14 cellular contexts compared by ENCODE assay signal in genomic region chr4:122131562-122132157, GRCh38. TPM values are rescaled to one million over a fixed set of nuclear protein-coding genes. Genes with fewer than 3 reads are reported as not detected.
A peak's percentile ranks its signal among the peaks of the same experiment; 100 is the strongest.
DNase-seq lines count a peak whose midpoint lies in the region; ATAC-seq, FAIRE-seq and TF ChIP-seq lines count a peak whose summit lies in the region.
"Had no signal": no experiment of that assay in that cellular context is flagged by ENCODE, and none has a peak within 500 bp of the region (broad histone marks: within the 10 kb centered on the region; RNA-seq: fewer than 3 reads in every experiment).

No MANE protein-coding gene starts in this region.

- H3F3A ChIP-seq in smooth muscle cell (ENCODE audit: low read depth): no peaks in the 10 kb centered on the region

- H3K4me1 ChIP-seq in CD8-positive, alpha-beta T cell (ENCODE audit: insufficient read depth, low read length): peaks cover 13% of the 10 kb centered on the region
- no peaks in the 10 kb centered on the region for H3K4me1 ChIP-seq in GM12878 (ENCODE audit: control insufficient read depth, insufficient read depth, low read length)
- H3K4me1 ChIP-seq in smooth muscle cell (ENCODE audit: low read depth): no peaks in the 10 kb centered on the region

- no peaks in the 10 kb centered on the region for H3K36me3 Mint-ChIP-seq in CD8-positive, alpha-beta T cell
- H3K36me3 Mint-ChIP-seq: stimulated activated memory B cell treated with anti-CD40 and anti-IgM and Interleukin-4, amounts not matched to agents 10 μg/mL and 1 μg/mL and 100 μg/mL, for 72 hours had no signal

- RAD21 ChIA-PET in GM12878 (lab: Charles Lee; ENCODE audit: unreplicated experiment): no interaction called here

- SMC1A ChIA-PET in GM12878 (lab: Charles Lee; ENCODE audit: uncharacterized antibody, unreplicated experiment): interaction anchor here (0.9 to 1.5 kb wide), 2 partner anchors 28 to 76 kb away, joined by 3 read pairs; no protein-coding TSS in a partner anchor

- peak; percentile 62 for FAIRE-seq in GM12878 (lab: Jason Lieb, UNC)

- no peak for TF ChIP-seq RAD21 in GM12878 (IDR thresholded peaks at IDR 0.05; ENCODE audit: insufficient read depth, low read depth, low read length)

- peak in 1 of 2 experiments; percentile 49; a peak in 1 of 4 replicates for TF ChIP-seq EP300 in GM12878 (IDR thresholded peaks at IDR 0.05; ENCODE audit: borderline replicate concordance in 1 of 2, control insufficient read depth in 1 of 2, low read depth in 2 of 2, low read length in 2 of 2)

- H3K4me2 ChIP-seq in GM12878 (ENCODE audit: control insufficient read depth, insufficient read depth) (no peak overlapping the region), smooth muscle cell (no peak overlapping the region)

- H3K9ac ChIP-seq in GM12878 (ENCODE audit: control insufficient read depth, insufficient read depth, low read length): no peak overlapping the region
- H3K9ac ChIP-seq in smooth muscle cell (ENCODE audit: low read depth): no peak overlapping the region

- H3K9me3 Mint-ChIP-seq in CD8-positive, alpha-beta T cell: peaks cover 2% of the 10 kb centered on the region

- no peak for TF ChIP-seq CTCF in CD8-positive, alpha-beta T cell (IDR thresholded peaks at IDR 0.05)
- TF ChIP-seq CTCF in GM12878 (IDR thresholded peaks at IDR 0.05 in 2 of 3, conservative IDR thresholded peaks at IDR 0.05 in 1 of 3; ENCODE audit: control insufficient read depth in 2 of 3, extremely low read depth in 1 of 3, insufficient read depth in 1 of 3, low read depth in 3 of 3, low read length in 3 of 3) (no peak), smooth muscle cell (IDR thresholded peaks at IDR 0.05; ENCODE audit: borderline replicate concordance, insufficient read depth, poor library complexity, severe bottlenecking) (no peak), RWPE1 (conservative IDR thresholded peaks at IDR 0.05; ENCODE audit: low read depth) (no peak)

- POLR2A ChIA-PET in CD8-positive, alpha-beta T cell (lab: Charles Lee): interaction anchor here (0.7 to 1.0 kb wide), 2 partner anchors 13 to 21 kb away, joined by 3 to 4 read pairs; partner anchors contain the start of gene BLTP1
- POLR2A ChIA-PET in GM12878 (lab: Charles Lee) (no interaction called here), RWPE1 (lab: Yijun Ruan, JAX; ENCODE audit: low non-redundant PET) (no interaction called here)

- H3K79me2 ChIP-seq in GM12878 (ENCODE audit: control insufficient read depth, insufficient read depth, low read length) (no peaks in the 10 kb centered on the region), smooth muscle cell (ENCODE audit: low read depth) (no peaks in the 10 kb centered on the region)

- WGBS in GM12878 (ENCODE audit: insufficient coverage, insufficient replicate concordance, low lambda C conversion rate, missing lambda C conversion rate): 11% methylated on average over 5 of the region's 5 CpGs
- 84% methylated on average over 5 of the region's 5 CpGs for WGBS in smooth muscle cell (ENCODE audit: low lambda C conversion rate)

- peaks cover 2% of the 10 kb centered on the region for H3K27me3 Mint-ChIP-seq in CD8-positive, alpha-beta T cell (ENCODE audit: low read depth)
- H3K27me3 Mint-ChIP-seq: stimulated activated memory B cell treated with anti-CD40 and anti-IgM and Interleukin-4, amounts not matched to agents 10 μg/mL and 1 μg/mL and 100 μg/mL, for 72 hours had no signal

- no peaks in the 10 kb centered on the region for H3K36me3 ChIP-seq in CD8-positive, alpha-beta T cell (ENCODE audit: insufficient read depth, low read length)
- no peaks in the 10 kb centered on the region for H3K36me3 ChIP-seq in GM12878 (ENCODE audit: control insufficient read depth in 2 of 2, insufficient read depth in 2 of 2, low read length in 1 of 2)
- no peaks in the 10 kb centered on the region for H3K36me3 ChIP-seq in smooth muscle cell (ENCODE audit: low read depth)

- H3K4me3 Mint-ChIP-seq in CD8-positive, alpha-beta T cell: peak overlapping the region; percentile 51
- H3K4me3 Mint-ChIP-seq: stimulated activated memory B cell treated with anti-CD40 and anti-IgM and Interleukin-4, amounts not matched to agents 10 μg/mL and 1 μg/mL and 100 μg/mL, for 72 hours had no signal

- CTCF ChIA-PET in CD8-positive, alpha-beta T cell (lab: Charles Lee): interaction anchor here (1.4 kb wide), 1 partner anchor 939 kb away, joined by 3 read pairs; no protein-coding TSS in a partner anchor
- CTCF ChIA-PET in GM12878 (lab: Yijun Ruan, JAX): interaction anchor here (0.7 kb wide), 1 partner anchor 9 kb away, joined by 3 read pairs; no protein-coding TSS in a partner anchor
- CTCF ChIA-PET in RWPE1 (lab: Yijun Ruan, JAX): interaction anchor here (0.6 kb wide), 1 partner anchor 31 kb away, joined by 4 read pairs; no protein-coding TSS in a partner anchor

- H3K4me1 Mint-ChIP-seq in CD8-positive, alpha-beta T cell (ENCODE audit: low read depth): peaks cover 14% of the 10 kb centered on the region
- H3K4me1 Mint-ChIP-seq: stimulated activated memory B cell treated with anti-CD40 and anti-IgM and Interleukin-4, amounts not matched to agents 10 μg/mL and 1 μg/mL and 100 μg/mL, for 72 hours had no signal

- peak; percentile 68 for ATAC-seq in CD8-positive, alpha-beta T cell
- peak; percentile 67 for ATAC-seq in GM19328 (IDR thresholded peaks at IDR 0.05; ENCODE audit: unreplicated experiment)
- peak; percentile 80 for ATAC-seq in HG03354 (IDR thresholded peaks at IDR 0.05; ENCODE audit: poor library complexity, severe bottlenecking, unreplicated experiment)
- peak; percentile 90 for ATAC-seq in GM12878
- ATAC-seq: Right ventricle myocardium inferior; stimulated activated memory B cell treated with anti-CD40 and anti-IgM and Interleukin-4, amounts not matched to agents 10 μg/mL and 1 μg/mL and 100 μg/mL, for 72 hours had no signal

- no peak overlapping the region for H3K27ac ChIP-seq in CD8-positive, alpha-beta T cell (ENCODE audit: low read depth, low read length)
- H3K27ac ChIP-seq in GM12878 (ENCODE audit: control insufficient read depth, insufficient read depth) (no peak overlapping the region), smooth muscle cell (ENCODE audit: low read depth) (no peak overlapping the region), RWPE1 (no peak overlapping the region)

- H3K27ac Mint-ChIP-seq in CD8-positive, alpha-beta T cell: peak overlapping the region; percentile 88
- H3K27ac Mint-ChIP-seq: progenitor cell of endocrine pancreas; stimulated activated memory B cell treated with anti-CD40 and anti-IgM and Interleukin-4, amounts not matched to agents 10 μg/mL and 1 μg/mL and 100 μg/mL, for 72 hours had no signal

- in situ Hi-C loops in GM12878 (cut with MboI): no loop called here

- no peaks in the 10 kb centered on the region for H3K9me3 ChIP-seq in CD8-positive, alpha-beta T cell (ENCODE audit: low read length)
- H3K9me3 ChIP-seq in GM12878 (replicated peaks; ENCODE audit: control insufficient read depth, insufficient read depth, low read length) (no peaks in the 10 kb centered on the region), smooth muscle cell (replicated peaks; ENCODE audit: low read depth) (no peaks in the 10 kb centered on the region)

- intact Hi-C loops in CD8-positive, alpha-beta T cell (cut with DNase I, micrococcal nuclease): loop anchor here in 1 of 2 experiments (2.0 kb wide), 1 partner anchor 19 kb away; no protein-coding TSS in a partner anchor
- intact Hi-C loops in GM12878 (cut with micrococcal nuclease; ENCODE audit: unreplicated experiment): loop anchor here (2.0 kb wide), 1 partner anchor 21 kb away; the partner anchor contains the start of gene BLTP1

- no peaks in the 10 kb centered on the region for H3K27me3 ChIP-seq in CD8-positive, alpha-beta T cell (ENCODE audit: insufficient read depth, low read length)
- H3K27me3 ChIP-seq in GM12878 (replicated peaks in 1 of 2; ENCODE audit: control insufficient read depth in 2 of 2, insufficient read depth in 2 of 2, low read length in 1 of 2) (no peaks in the 10 kb centered on the region), smooth muscle cell (ENCODE audit: low read depth) (no peaks in the 10 kb centered on the region)

- BruUV-seq in GM12878 (replicated peaks; lab: Mats Ljungman, UMichigan): no TSS peak

- H2AFZ ChIP-seq in GM12878 (ENCODE audit: control insufficient read depth, low read depth, low read length) (no peak overlapping the region), smooth muscle cell (ENCODE audit: low read depth) (no peak overlapping the region)

- H3K4me3 ChIP-seq in CD8-positive, alpha-beta T cell (ENCODE audit: low read depth, low read length): no peak overlapping the region
- no peak overlapping the region; the same call in 1 of the 2 replicates for H3K4me3 ChIP-seq in GM12878
- H3K4me3 ChIP-seq in smooth muscle cell: no peak overlapping the region

- no peak for TF ChIP-seq POLR2A in GM12878 (IDR thresholded peaks at IDR 0.05; ENCODE audit: low read depth, low read length)

- no peaks in the 10 kb centered on the region for H4K20me1 ChIP-seq in GM12878 (ENCODE audit: control insufficient read depth, insufficient read depth)
- H4K20me1 ChIP-seq in smooth muscle cell (ENCODE audit: low read depth): no peaks in the 10 kb centered on the region

- no peak for DNase-seq in CD8-positive, alpha-beta T cell
- DNase-seq in GM12878 (ENCODE audit: low read depth, low spot score) (peak; percentile 25), smooth muscle cell (lab: John Stamatoyannopoulos, UW; ENCODE audit: unreplicated experiment) (no peak), NCI-H2081 (lab: John Stamatoyannopoulos, UW) (no peak), RWPE1 (ENCODE audit: low spot score) (no peak)
- no peak for DNase-seq in activated effector memory CD4-positive, alpha-beta T cell treated with Interleukin-2 at 50 U/mL for 16 hours
- DNase-seq: activated gamma-delta T cell; NCI-H510A; stimulated activated CD4-positive, alpha-beta T cell treated with anti-CD3 and anti-CD28 coated beads, Interleukin-2, amount 100 ng/mL, for 24 hours had no signal

RNA-seq across cellular contexts. Expression of gene BLTP1, which starts 20.5 kb away (rescaled TPM):
- total RNA-seq in CD8-positive, alpha-beta T cell: 10 to 100 TPM; 75.4 to 80.5 TPM
- 404 and 410 TPM in 2 replicates for total RNA-seq in GM12878 (2013; cell fraction: nucleolus; rRNA removed)
- total RNA-seq in GM12878 (2014; rRNA removed) (22.4 and 26.4 TPM in 2 replicates), GM12878 (2014; rRNA removed; fragmentation: Illumina TruSeq; extraction: Trizol) (29.0 and 33.3 TPM in 2 replicates), GM12878 (2021) (17.3 and 18.8 TPM in 2 replicates), smooth muscle cell (77.8 and 80.5 TPM in 2 replicates)
- polyA plus RNA-seq in GM12878 (2011; ENCODE audit: low read depth): 12.7 TPM
- polyA plus RNA-seq in GM12878 (2011; rRNA removed) (38.1 and 52.1 TPM in 2 replicates), GM12878 (2014; fragmentation: Illumina TruSeq; extraction: Trizol) (20.8 and 29.3 TPM in 2 replicates), GM12878 (2014; fragmentation: Nextera tagmentation; extraction: Ambion mirVana) (1 to 10 TPM; 3.4 to 4.5 TPM), GM12878 (2014; rRNA removed) (13.7 and 13.8 TPM in 2 replicates), GM12878 (2016; fragmentation: Nextera tagmentation; extraction: Ambion mirVana) (1 to 10 TPM; 4.9 to 5.2 TPM), smooth muscle cell (4.7 and 7.1 TPM in 2 replicates)
- polyA plus RNA-seq in GM12878 (2011; cell fraction: cytosol; rRNA removed): 14.4 and 14.8 TPM in 2 replicates
- 57.7 and 81.2 TPM in 2 replicates for polyA plus RNA-seq in GM12878 (2011; cell fraction: nucleus; rRNA removed)
- 14.4 and 17.0 TPM in 2 replicates for polyA plus RNA-seq in GM12878 (2012)
- 114 and 144 TPM in 2 replicates for polyA minus RNA-seq in GM12878 (2011; rRNA and poly(A)+ RNA removed)
- 29.1 and 32.0 TPM in 2 replicates for polyA minus RNA-seq in GM12878 (2011; cell fraction: cytosol; rRNA and poly(A)+ RNA removed)
- polyA minus RNA-seq in GM12878 (2011; cell fraction: nucleus; rRNA and poly(A)+ RNA removed): 171 and 193 TPM in 2 replicates
